14 cellular contexts compared by ENCODE assay signal in the genomic region with DNA sequence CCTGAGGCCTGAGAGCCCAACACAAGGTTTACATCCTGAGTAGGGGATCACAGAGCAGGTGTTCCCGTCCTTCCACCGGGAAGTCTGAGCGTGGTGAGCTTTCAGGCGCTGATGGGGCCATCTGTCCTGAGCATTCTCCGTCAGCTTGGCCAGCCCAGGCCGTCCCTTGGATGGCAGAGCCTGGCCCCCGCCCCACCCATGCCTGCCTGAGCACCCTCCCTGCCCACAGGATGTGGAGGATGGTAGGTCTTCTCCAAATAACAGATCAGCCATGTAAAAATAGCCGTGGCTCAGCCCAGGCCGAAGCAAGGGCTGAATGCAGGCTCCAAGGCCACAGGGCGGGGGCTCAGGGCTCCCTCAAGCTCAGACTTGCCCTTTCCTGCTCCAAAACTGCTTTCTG. TPM values are rescaled to one million over a fixed set of nuclear protein-coding genes. Genes with fewer than 3 reads are reported as not detected.
DNase-seq lines count a peak whose midpoint lies in the region; ATAC-seq and TF ChIP-seq lines count a peak whose summit lies in the region.
"Had no signal": no experiment of that assay in that cellular context is flagged by ENCODE, and none has a peak within 500 bp of the region (broad histone marks: within the 10 kb centered on the region; RNA-seq: fewer than 3 reads in every experiment).

No MANE protein-coding gene starts in this region.

- H3K36me3 ChIP-seq in right lobe of liver: no peaks in the 10 kb centered on the region

- peak overlapping the region; percentile 2 for H3K27ac Mint-ChIP-seq in stimulated activated memory B cell treated with anti-CD40 and anti-IgM and Interleukin-4, amounts not matched to agents 10 μg/mL and 1 μg/mL and 100 μg/mL, for 72 hours
- H3K27ac Mint-ChIP-seq: activated T-helper 2 cell treated with anti-CD3 and anti-CD28 coated beads, Interferon-gamma antibody, Interleukin-2, Interleukin-4, amounts not matched to agents 10 μg/mL and 5 μg/mL and 100 μg/mL, durations not matched to agents 14 hours and 24 hours and 36 hours had no signal

- H3K4me3 Mint-ChIP-seq in stimulated activated memory B cell treated with anti-CD40 and anti-IgM and Interleukin-4, amounts not matched to agents 10 μg/mL and 1 μg/mL and 100 μg/mL, for 72 hours: peak overlapping the region; percentile 70
- H3K4me3 Mint-ChIP-seq: mesothelial cell of epicardium had no signal

- no peaks in the 10 kb centered on the region for H3K36me3 Mint-ChIP-seq in stimulated activated memory B cell treated with anti-CD40 and anti-IgM and Interleukin-4, amounts not matched to agents 10 μg/mL and 1 μg/mL and 100 μg/mL, for 72 hours

- peaks cover 30% of the 10 kb centered on the region for H3K4me1 Mint-ChIP-seq in stimulated activated memory B cell treated with anti-CD40 and anti-IgM and Interleukin-4, amounts not matched to agents 10 μg/mL and 1 μg/mL and 100 μg/mL, for 72 hours

- no peak for TF ChIP-seq POLR2A in right lobe of liver (IDR thresholded peaks at IDR 0.05)

- WGBS in right lobe of liver (ENCODE audit: insufficient coverage, low coverage, low lambda C conversion rate, missing lambda C conversion rate): no CpG with 5 or more reads among the region's 10 CpGs

- peak overlapping the region; percentile 19 for H3K4me3 ChIP-seq in GM12875 (ENCODE audit: low read depth, low read length)
- H3K4me3 ChIP-seq in right lobe of liver: no peak overlapping the region
- H3K4me3 ChIP-seq: GM23248 had no signal

- H3K27me3 Mint-ChIP-seq in stimulated activated memory B cell treated with anti-CD40 and anti-IgM and Interleukin-4, amounts not matched to agents 10 μg/mL and 1 μg/mL and 100 μg/mL, for 72 hours: no peaks in the 10 kb centered on the region

- H3K4me1 ChIP-seq in right lobe of liver: no peaks in the 10 kb centered on the region

- no peak for TF ChIP-seq CTCF in GM12875 (IDR thresholded peaks at IDR 0.05; ENCODE audit: borderline replicate concordance, insufficient read depth, low read depth, low read length)
- TF ChIP-seq CTCF in right lobe of liver (IDR thresholded peaks at IDR 0.05): no peak

- H3K9me3 Mint-ChIP-seq in stimulated activated memory B cell treated with anti-CD40 and anti-IgM and Interleukin-4, amounts not matched to agents 10 μg/mL and 1 μg/mL and 100 μg/mL, for 72 hours: no peaks in the 10 kb centered on the region
- H3K9me3 Mint-ChIP-seq: activated T-helper 2 cell treated with anti-CD3 and anti-CD28 coated beads, Interferon-gamma antibody, Interleukin-2, Interleukin-4, amounts not matched to agents 10 μg/mL and 5 μg/mL and 100 μg/mL, durations not matched to agents 14 hours and 24 hours and 36 hours; mesothelial cell of epicardium had no signal

- H3K9me3 ChIP-seq in right lobe of liver: no peaks in the 10 kb centered on the region

- H3K27ac ChIP-seq in caudate nucleus (ENCODE audit: low read depth, low read length): peak overlapping the region; percentile 92
- peak overlapping the region; percentile 15 to 75 (median 40) for H3K27ac ChIP-seq in right lobe of liver
- H3K27ac ChIP-seq: GM23248 had no signal

- no peaks in the 10 kb centered on the region for H3K27me3 ChIP-seq in right lobe of liver

- peak in 2 of 61 donors; percentile 33 to 43 for DNase-seq in caudate nucleus (lab: John Stamatoyannopoulos, UW)
- DNase-seq in right lobe of liver: no peak
- DNase-seq in midbrain (lab: John Stamatoyannopoulos, UW): no peak
- DNase-seq in cerebellum (ENCODE audit: low spot score): no peak
- no peak for DNase-seq in SIG-M5 treated with dmso at 0.1 percent for 504 hours (lab: John Stamatoyannopoulos, UW; ENCODE audit: unreplicated experiment)
- DNase-seq: activated CD4-positive, alpha-beta T cell treated with anti-CD3 and anti-CD28 coated beads, Interleukin-2, amount 50 U/mL, for 48 hours; DMS153; GM23248; NCI-H446 treated with DMSO at 0.1 percent for 48 hours had no signal

- ATAC-seq in right lobe of liver (peak; percentile 4 to 16 (median 6)), HG03045 (IDR thresholded peaks at IDR 0.05; ENCODE audit: unreplicated experiment) (no peak)
- ATAC-seq in stimulated activated memory B cell treated with anti-CD40 and anti-IgM and Interleukin-4, amounts not matched to agents 10 μg/mL and 1 μg/mL and 100 μg/mL, for 72 hours: peak; percentile 10

- intact Hi-C loops in right lobe of liver (cut with DNase I): no loop called here

RNA-seq across cellular contexts. Expression of a gene that starts 20.2 kb away (rescaled TPM):
- 10 to 100 TPM in 1 of 6 experiments, 1 to 10 TPM in 5; 3.0 to 12.4 (median 7.3) TPM for total RNA-seq in right lobe of liver
- total RNA-seq in cerebellum: 38.7 TPM
- total RNA-seq: GM23248 had no signal

RNA-seq across cellular contexts. Expression of a gene that starts 36.3 kb away (rescaled TPM):
- total RNA-seq in right lobe of liver (10 to 100 TPM; 16.3 to 32.0 (median 23.7) TPM), cerebellum (26.0 TPM)

RNA-seq across cellular contexts. Expression of a gene that starts 41.5 kb away (rescaled TPM):
- under 1 TPM; 0.09 to 0.92 (median 0.27) TPM for total RNA-seq in right lobe of liver
- not detected for total RNA-seq in cerebellum
- total RNA-seq: activated T-helper 2 cell treated with anti-CD3 and anti-CD28 coated beads, Interferon-gamma antibody, Interleukin-2, Interleukin-4, amounts not matched to agents 10 μg/mL and 5 μg/mL and 100 μg/mL, durations not matched to agents 14 hours and 24 hours and 36 hours; GM23248 had no signal
